ENCODE assay signal across 8 cellular contexts in the genomic region with DNA sequence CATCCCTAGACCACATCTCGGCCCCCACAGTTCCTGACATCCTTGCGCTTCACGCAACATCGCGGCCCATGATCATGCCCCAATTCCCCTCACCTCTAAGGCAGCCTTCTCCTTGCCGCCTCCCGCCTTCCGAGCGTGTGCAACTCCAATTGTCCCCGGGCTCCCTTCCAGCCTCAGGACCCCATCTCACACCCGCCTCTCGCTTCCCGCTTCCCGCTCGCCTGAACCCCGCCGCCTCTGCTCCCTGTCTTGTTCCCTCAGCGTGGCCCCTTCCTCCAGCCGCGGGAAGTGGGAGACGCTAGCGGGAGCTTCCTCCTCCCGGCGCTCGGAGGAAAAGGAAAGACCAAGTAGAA. TPM values are rescaled to one million over a fixed set of nuclear protein-coding genes. Genes with fewer than 3 reads are reported as not detected.
A peak's percentile ranks its signal among the peaks of the same experiment; 100 is the strongest.
DNase-seq lines count a peak whose midpoint lies in the region; ATAC-seq, FAIRE-seq and TF ChIP-seq lines count a peak whose summit lies in the region.
"Not testable (repeated sequence)": the region's sequence is repeated elsewhere in the genome, so short reads cannot be mapped to it uniquely, and the experiment has no call there.

No MANE protein-coding gene starts in this region.

- not testable (repeated sequence) for H3K9me3 Mint-ChIP-seq in CD14-positive monocyte; astrocyte (ENCODE audit: unreplicated experiment)

- not testable (repeated sequence) for H2BK120ac ChIP-seq in IMR-90 (ENCODE audit: low read depth, low read length)

- peak overlapping the region; percentile 73 to 79 for H3K4me3 Mint-ChIP-seq in CD14-positive monocyte
- H3K4me3 Mint-ChIP-seq in astrocyte (ENCODE audit: unreplicated experiment), result peak overlapping the region; percentile 75

- not testable (repeated sequence) for H3K9me1 ChIP-seq in IMR-90 (ENCODE audit: insufficient read depth, low read length)

- TF ChIP-seq RAD21 in IMR-90 (IDR thresholded peaks at IDR 0.05; ENCODE audit: low read length), result not testable (repeated sequence)

- not testable (repeated sequence) for H3K27me3 Mint-ChIP-seq in CD14-positive monocyte (ENCODE audit: low read depth in 3 of 3); astrocyte (ENCODE audit: low read depth, unreplicated experiment)

- POLR2A ChIA-PET in IMR-90 (lab: Charles Lee; ENCODE audit: unreplicated experiment), result not testable (repeated sequence)

- FAIRE-seq in astrocyte (lab: Jason Lieb, UNC); kidney (lab: Jason Lieb, UNC): not testable (repeated sequence)

- H3K27me3 ChIP-seq in IMR-90 (ENCODE audit: control insufficient read depth, insufficient read depth, low read length); astrocyte (ENCODE audit: insufficient read depth, low read length); esophagus muscularis mucosa; parathyroid adenoma (ENCODE audit: control insufficient read depth, insufficient read depth, low read length); suprapubic skin: not testable (repeated sequence)

- not testable (repeated sequence) for BruUV-seq in IMR-90 (replicated peaks; lab: Mats Ljungman, UMichigan)

- not testable (repeated sequence) for H3K4me1 Mint-ChIP-seq in CD14-positive monocyte; astrocyte (ENCODE audit: low read depth, unreplicated experiment)

- not testable (repeated sequence) for H3K9me3 ChIP-seq in IMR-90 (ENCODE audit: control insufficient read depth, insufficient read depth, low read length); astrocyte (ENCODE audit: insufficient read depth, low read depth, low read length); esophagus muscularis mucosa; kidney (ENCODE audit: control insufficient read depth in 1 of 2, low read length in 2 of 2); parathyroid adenoma (ENCODE audit: control insufficient read depth, low read length); suprapubic skin

- H4K5ac ChIP-seq in IMR-90 (ENCODE audit: low read depth, low read length), result not testable (repeated sequence)

- in situ Hi-C loops in IMR-90 (cut with MboI; ENCODE audit: low sequenced_read_pairs), result not testable (repeated sequence)

- not testable (repeated sequence) for DNase-seq in CD14-positive monocyte (ENCODE audit: low spot score); IMR-90; astrocyte (ENCODE audit: low read depth); esophagus muscularis mucosa (ENCODE audit: extremely low spot score)
- peak; percentile 20 for DNase-seq in activated CD4-positive, alpha-beta T cell treated with anti-CD3 and anti-CD28 coated beads for 48 hours
- DNase-seq in kidney (peak; percentile 49), suprapubic skin (ENCODE audit: low spot score in 2 of 2) (peak in 1 of 2 donors; percentile 60)

- not testable (repeated sequence) for H3K36me3 Mint-ChIP-seq in CD14-positive monocyte; astrocyte (ENCODE audit: low read depth, unreplicated experiment)

- H3K4me1 ChIP-seq in IMR-90 (ENCODE audit: control insufficient read depth, insufficient read depth, low read length); astrocyte (ENCODE audit: insufficient read depth, low read length); esophagus muscularis mucosa; kidney (ENCODE audit: control insufficient read depth in 1 of 2, insufficient read depth in 1 of 2, low read depth in 1 of 2, low read length in 2 of 2); parathyroid adenoma; suprapubic skin: not testable (repeated sequence)

- TF ChIP-seq CTCF in CD14-positive monocyte (IDR thresholded peaks at IDR 0.05); IMR-90 (conservative IDR thresholded peaks at IDR 0.05; ENCODE audit: low read depth, low read length); astrocyte (IDR thresholded peaks at IDR 0.05; ENCODE audit: insufficient read depth, low read depth, low read length); esophagus muscularis mucosa (IDR thresholded peaks at IDR 0.05); kidney (IDR thresholded peaks at IDR 0.05; ENCODE audit: borderline replicate concordance, extremely low read depth, insufficient read depth); parathyroid adenoma (IDR thresholded peaks at IDR 0.05); suprapubic skin (IDR thresholded peaks at IDR 0.05): not testable (repeated sequence)

- H3K23ac ChIP-seq in IMR-90 (ENCODE audit: low read depth, low read length), result not testable (repeated sequence)

- H2AK9ac ChIP-seq in IMR-90 (replicated peaks; ENCODE audit: low read depth, low read length, poor library complexity), result not testable (repeated sequence)

- H3K79me2 ChIP-seq in astrocyte (ENCODE audit: insufficient read depth, low read length); parathyroid adenoma: not testable (repeated sequence)

- H3K4me2 ChIP-seq in IMR-90 (ENCODE audit: low read depth, low read length), result peak overlapping the region; percentile 87
- peak overlapping the region; percentile 59 for H3K4me2 ChIP-seq in astrocyte (ENCODE audit: low read length)
- H3K4me2 ChIP-seq in parathyroid adenoma (ENCODE audit: low read length), result not testable (repeated sequence)

- H3K4ac ChIP-seq in IMR-90 (ENCODE audit: low read depth, low read length), result not testable (repeated sequence)

- H3K27ac ChIP-seq in IMR-90 (ENCODE audit: insufficient read depth, low read length) (peak overlapping the region; percentile 91), esophagus muscularis mucosa (replicated peaks in 1 of 4) (peak overlapping the region; percentile 65 to 87 (median 74)), parathyroid adenoma (peak overlapping the region; percentile 63), suprapubic skin (peak overlapping the region; percentile 51)
- H3K27ac ChIP-seq in astrocyte (ENCODE audit: low read depth, low read length); kidney (ENCODE audit: low read depth in 2 of 2, low read length in 2 of 2): not testable (repeated sequence)

- not testable (repeated sequence) for H2AFZ ChIP-seq in IMR-90 (replicated peaks; ENCODE audit: low read length, poor library complexity); astrocyte (ENCODE audit: low read depth, low read length); parathyroid adenoma

- dilution Hi-C loops in IMR-90 (cut with HindIII; ENCODE audit: low sequenced_read_pairs, unreplicated experiment), result not testable (repeated sequence)

- H2BK15ac ChIP-seq in IMR-90 (ENCODE audit: low read depth, low read length), result not testable (repeated sequence)

- not testable (repeated sequence) for H2AK5ac ChIP-seq in IMR-90 (ENCODE audit: low read depth, low read length)

- peak overlapping the region; percentile 91 for H3K9ac ChIP-seq in IMR-90 (ENCODE audit: low read depth, low read length)
- not testable (repeated sequence) for H3K9ac ChIP-seq in astrocyte (ENCODE audit: low read length); kidney (ENCODE audit: low read length in 2 of 2); parathyroid adenoma

- ATAC-seq in IMR-90 (ENCODE audit: low read depth), result not testable (repeated sequence)

- H3K79me1 ChIP-seq in IMR-90 (ENCODE audit: low read depth in 1 of 2, low read length in 2 of 2), result not testable (repeated sequence)

- H3K4me3 ChIP-seq in IMR-90 (ENCODE audit: insufficient read depth, low read depth, low read length), result peak overlapping the region; percentile 77
- H3K4me3 ChIP-seq in astrocyte (ENCODE audit: insufficient read depth, low read depth, low read length); kidney (ENCODE audit: low read length in 2 of 2); parathyroid adenoma (ENCODE audit: low read depth, low read length): not testable (repeated sequence)
- peak overlapping the region; percentile 56 to 62 (median 60) for H3K4me3 ChIP-seq in esophagus muscularis mucosa
- peak overlapping the region; percentile 59 for H3K4me3 ChIP-seq in suprapubic skin

- TF ChIP-seq EP300 in esophagus muscularis mucosa (IDR thresholded peaks at IDR 0.05); suprapubic skin (IDR thresholded peaks at IDR 0.05): not testable (repeated sequence)

- no CpG with 5 or more reads among the region's 25 CpGs for WGBS in IMR-90 (ENCODE audit: extremely low coverage in 2 of 2, insufficient read length in 1 of 2), 2 experiments
- WGBS in esophagus muscularis mucosa, result no CpG with 5 or more reads among the region's 25 CpGs
- no CpG with 5 or more reads among the region's 25 CpGs for WGBS in suprapubic skin

- not testable (repeated sequence) for TF ChIP-seq POLR2A in IMR-90 (IDR thresholded peaks at IDR 0.05; ENCODE audit: low read depth, low read length); esophagus muscularis mucosa (IDR thresholded peaks at IDR 0.05; ENCODE audit: low read depth); suprapubic skin (IDR thresholded peaks at IDR 0.05)

- peak overlapping the region; percentile 45 for H2BK5ac ChIP-seq in IMR-90 (ENCODE audit: low read depth, low read length, poor library complexity, severe bottlenecking)

- CTCF ChIA-PET in IMR-90 (lab: Yijun Ruan, JAX), result not testable (repeated sequence)

- intact Hi-C loops in CD14-positive monocyte (cut with micrococcal nuclease); IMR-90 (cut with micrococcal nuclease); esophagus muscularis mucosa (cut with DNase I); kidney (cut with DNase I): not testable (repeated sequence)

- H3K27ac Mint-ChIP-seq in CD14-positive monocyte; astrocyte (ENCODE audit: unreplicated experiment): not testable (repeated sequence)

- not testable (repeated sequence) for H4K8ac ChIP-seq in IMR-90 (ENCODE audit: low read depth in 2 of 2, low read length in 2 of 2)

- not testable (repeated sequence) for H4K20me1 ChIP-seq in IMR-90 (ENCODE audit: insufficient read depth, low read length); astrocyte (ENCODE audit: insufficient read depth, low read length)

- not testable (repeated sequence) for H2BK20ac ChIP-seq in IMR-90 (ENCODE audit: low read depth, low read length)

- not testable (repeated sequence) for H4K91ac ChIP-seq in IMR-90 (ENCODE audit: insufficient read depth, low read depth, low read length)

- H3K18ac ChIP-seq in IMR-90 (ENCODE audit: low read depth, low read length), result not testable (repeated sequence)

- not testable (repeated sequence) for H3K36me3 ChIP-seq in IMR-90 (ENCODE audit: control insufficient read depth, insufficient read depth, low read length); astrocyte (ENCODE audit: insufficient read depth, low read length); esophagus muscularis mucosa; kidney (ENCODE audit: control insufficient read depth in 1 of 2, insufficient read depth in 2 of 2, low read length in 2 of 2); parathyroid adenoma (ENCODE audit: control insufficient read depth, insufficient read depth, low read length); suprapubic skin

- not testable (repeated sequence) for H3K56ac ChIP-seq in IMR-90 (ENCODE audit: extremely low read depth, insufficient read depth, low read length)

- not testable (repeated sequence) for H3K14ac ChIP-seq in IMR-90 (replicated peaks; ENCODE audit: low read depth, low read length)

RNA-seq across cellular contexts. Expression of a gene that starts 0.8 kb away (rescaled TPM):
- 10 to 100 TPM; 13.6 to 19.3 TPM for polyA plus RNA-seq in CD14-positive monocyte
- total RNA-seq in IMR-90 (2012; rRNA removed), result 33.3 and 50.3 TPM in 2 replicates
- 19.7 and 20.7 TPM in 2 replicates for polyA plus RNA-seq in IMR-90 (2012; rRNA removed)
- polyA plus RNA-seq in IMR-90 (2012; cell fraction: cytosol; rRNA removed), result 8.1 and 12.3 TPM in 2 replicates
- 46.8 and 67.8 TPM in 2 replicates for polyA plus RNA-seq in IMR-90 (2012; cell fraction: nucleus; rRNA removed; ENCODE audit: low replicate concordance)
- 116 and 129 TPM in 2 replicates for total RNA-seq in astrocyte
- total RNA-seq in esophagus muscularis mucosa, result 10 to 100 TPM; 39.4 to 54.6 (median 41.0) TPM
- 67.3 TPM for total RNA-seq in kidney
- polyA plus RNA-seq in kidney (ENCODE audit: insufficient read depth, low read depth, low replicate concordance), result 11.4 TPM
- total RNA-seq in suprapubic skin, result 100 to 1,000 TPM in 3 of 4 donors, 10 to 100 TPM in 1; 80.1 to 178 (median 116) TPM

RNA-seq across cellular contexts. Expression of a gene that starts 1.5 kb away (rescaled TPM):
- polyA plus RNA-seq in CD14-positive monocyte, result 1 to 10 TPM; 3.9 to 6.3 TPM
- total RNA-seq in IMR-90 (2012; rRNA removed), result 2.2 and 4.2 TPM in 2 replicates
- polyA plus RNA-seq in IMR-90 (2012; rRNA removed), result 3.8 and 5.0 TPM in 2 replicates
- 2.3 and 2.4 TPM in 2 replicates for polyA plus RNA-seq in IMR-90 (2012; cell fraction: cytosol; rRNA removed)
- polyA plus RNA-seq in IMR-90 (2012; cell fraction: nucleus; rRNA removed; ENCODE audit: low replicate concordance), result 2.4 and 6.2 TPM in 2 replicates
- total RNA-seq in astrocyte, result 8.4 and 8.8 TPM in 2 replicates
- total RNA-seq in esophagus muscularis mucosa, result 1 to 10 TPM in 2 of 4 donors, under 1 TPM in 2; 0.45 to 4.6 (median 1.3) TPM
- total RNA-seq in kidney, result 3.4 TPM
- polyA plus RNA-seq in kidney (ENCODE audit: insufficient read depth, low read depth, low replicate concordance), result 1.8 TPM
- total RNA-seq in suprapubic skin, result 1 to 10 TPM; 2.2 to 4.7 (median 3.3) TPM
